In the genomic region with DNA sequence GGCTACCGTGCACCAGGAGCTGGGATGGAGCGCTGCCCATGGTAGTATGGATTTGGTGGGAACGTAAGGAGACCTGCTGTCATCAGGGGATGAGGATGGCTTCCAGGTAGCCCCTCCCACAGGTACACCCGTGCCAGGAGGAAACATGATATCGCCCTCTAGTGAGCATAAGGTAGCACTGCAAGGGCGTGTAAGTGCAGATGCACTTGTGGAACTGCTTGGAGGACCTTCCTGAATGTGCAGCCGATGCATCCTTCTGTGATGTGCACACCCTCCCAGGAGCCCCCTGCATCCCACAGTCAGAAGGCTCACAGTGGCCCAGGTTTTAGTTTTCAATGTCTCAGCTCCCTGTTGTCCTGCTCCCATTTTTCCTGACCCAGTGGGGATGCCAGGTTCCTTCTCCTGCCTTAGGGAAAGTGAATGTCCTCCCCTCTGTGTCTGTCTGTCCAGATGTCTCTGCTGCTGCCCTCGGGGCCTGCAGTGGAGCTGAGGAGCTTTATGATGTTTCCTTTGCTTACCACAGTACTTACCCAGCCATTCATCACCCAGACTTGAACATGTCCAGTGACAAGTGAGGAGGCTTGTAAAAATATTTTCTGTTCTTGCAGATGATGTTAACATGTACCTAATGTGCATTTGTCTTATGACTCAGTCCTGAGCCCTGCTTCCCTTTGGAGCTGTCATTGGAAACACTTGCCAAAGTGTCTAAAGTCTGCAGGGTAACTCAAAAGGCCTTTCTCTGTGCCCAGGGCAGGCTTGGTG, we compare ENCODE assay signal across 8 cellular contexts. TPM values are rescaled to one million over a fixed set of nuclear protein-coding genes. Genes with fewer than 3 reads are reported as not detected.
A peak's percentile ranks its signal among the peaks of the same experiment; 100 is the strongest.
DNase-seq lines count a peak whose midpoint lies in the region; ATAC-seq and TF ChIP-seq lines count a peak whose summit lies in the region.

No MANE protein-coding gene starts in this region.

- H3K27me3 Mint-ChIP-seq in WTC11 (ENCODE audit: low read depth) = no peaks in the 10 kb centered on the region
- peaks cover 10% of the 10 kb centered on the region for H3K27me3 Mint-ChIP-seq in endothelial cell (ENCODE audit: unreplicated experiment)
- H3K27me3 Mint-ChIP-seq in naive thymus-derived CD4-positive, alpha-beta T cell = peaks cover 0 to 20% (median 10%) of the 10 kb centered on the region in 5 donors

- H3K36me3 Mint-ChIP-seq in WTC11 (peaks cover 32% of the 10 kb centered on the region), endothelial cell (ENCODE audit: low read depth, unreplicated experiment) (peaks cover 8% of the 10 kb centered on the region)
- no peaks in the 10 kb centered on the region for H3K36me3 Mint-ChIP-seq in naive thymus-derived CD4-positive, alpha-beta T cell

- peak; percentile 72 for TF ChIP-seq EP300 in transverse colon (IDR thresholded peaks at IDR 0.05; ENCODE audit: low read depth)

- H3K4me3 ChIP-seq in AG04449 (ENCODE audit: low read depth, low read length) = no peak overlapping the region
- H3K4me3 ChIP-seq in naive thymus-derived CD4-positive, alpha-beta T cell (ENCODE audit: low read length) = no peak overlapping the region
- H3K4me3 ChIP-seq in transverse colon = no peak overlapping the region

- no peaks in the 10 kb centered on the region for H3K4me1 ChIP-seq in naive thymus-derived CD4-positive, alpha-beta T cell (ENCODE audit: control insufficient read depth in 2 of 2, insufficient read depth in 2 of 2, low read length in 2 of 2)
- H3K4me1 ChIP-seq in transverse colon = peaks cover 14 to 25% (median 18%) of the 10 kb centered on the region in 4 donors

- no peaks in the 10 kb centered on the region for H3K27me3 ChIP-seq in naive thymus-derived CD4-positive, alpha-beta T cell (ENCODE audit: control insufficient read depth in 2 of 2, insufficient read depth in 2 of 2, low read length in 2 of 2)
- no peaks in the 10 kb centered on the region for H3K27me3 ChIP-seq in transverse colon

- no peak for TF ChIP-seq POLR2A in transverse colon (IDR thresholded peaks at IDR 0.05)

- intact Hi-C loops in naive thymus-derived CD4-positive, alpha-beta T cell (cut with micrococcal nuclease) = loop anchor here (1.0 kb wide), 1 partner anchor 160 kb away; no protein-coding TSS in a partner anchor
- intact Hi-C loops in transverse colon (cut with DNase I; ENCODE audit: low total_unique reads) = loop anchor here (2.0 kb wide), 1 partner anchor 180 kb away; no protein-coding TSS in a partner anchor

- H3K36me3 ChIP-seq in naive thymus-derived CD4-positive, alpha-beta T cell (ENCODE audit: control insufficient read depth in 2 of 3, insufficient read depth in 3 of 3, low read length in 3 of 3) = no peaks in the 10 kb centered on the region
- no peaks in the 10 kb centered on the region for H3K36me3 ChIP-seq in transverse colon

- DNase-seq in AG04449 (ENCODE audit: low read depth, low spot score) (peak; percentile 83), NCI-H187 treated with DMSO at 0.1 percent for 48 hours (lab: John Stamatoyannopoulos, UW) (peak; percentile 47), WTC11 (ENCODE audit: low spot score) (peak; percentile 83), endothelial cell (ENCODE audit: low spot score) (peak; percentile 45), transverse colon (peak; percentile 55)
- peak in 5 of 9 donors; percentile 9 to 29 (median 21) for DNase-seq in naive thymus-derived CD4-positive, alpha-beta T cell

- H3K4me3 Mint-ChIP-seq in WTC11 (no peak overlapping the region), endothelial cell (ENCODE audit: unreplicated experiment) (no peak overlapping the region)
- H3K4me3 Mint-ChIP-seq in naive thymus-derived CD4-positive, alpha-beta T cell = no peak overlapping the region

- TF ChIP-seq CTCF in AG04449 (IDR thresholded peaks at IDR 0.05; ENCODE audit: insufficient read depth, low read length, missing control alignments) = peak; percentile 85
- TF ChIP-seq CTCF in WTC11 (IDR thresholded peaks at IDR 0.05) = peak; percentile 98
- peak; percentile 92 for TF ChIP-seq CTCF in endothelial cell (IDR thresholded peaks at IDR 0.05; ENCODE audit: unreplicated experiment)
- TF ChIP-seq CTCF in transverse colon (IDR thresholded peaks at IDR 0.05) = peak; percentile 80 to 89 (median 84)

- CTCF ChIA-PET in AG04449 (lab: Yijun Ruan, JAX) = interaction anchor here (0.7 to 10.8 kb wide), 42 partner anchors 11 to 206 kb away, joined by 3 to 135 read pairs (median 4); no protein-coding TSS in a partner anchor
- CTCF ChIA-PET in WTC11 (lab: Charles Lee) = interaction anchor here (0.5 to 1.6 kb wide), 5 partner anchors 17 to 279 kb away, joined by 3 to 7 read pairs (median 4); no protein-coding TSS in a partner anchor
- CTCF ChIA-PET in naive thymus-derived CD4-positive, alpha-beta T cell (lab: Charles Lee) = no interaction called here

- no peaks in the 10 kb centered on the region for H3K9me3 ChIP-seq in naive thymus-derived CD4-positive, alpha-beta T cell (ENCODE audit: control insufficient read depth in 2 of 3, low read length in 3 of 3)
- no peaks in the 10 kb centered on the region for H3K9me3 ChIP-seq in transverse colon

- POLR2A ChIA-PET in AG04449 (lab: Yijun Ruan, JAX) = interaction anchor here (0.5 to 2.7 kb wide), 5 partner anchors 13 to 737 kb away, joined by 3 to 28 read pairs (median 5); no protein-coding TSS in a partner anchor
- POLR2A ChIA-PET in WTC11 (lab: Charles Lee) = no interaction called here
- POLR2A ChIA-PET in naive thymus-derived CD4-positive, alpha-beta T cell (lab: Charles Lee) = no interaction called here

- H3K9me3 Mint-ChIP-seq in WTC11 (no peaks in the 10 kb centered on the region), endothelial cell (ENCODE audit: unreplicated experiment) (no peaks in the 10 kb centered on the region)
- no peaks in the 10 kb centered on the region for H3K9me3 Mint-ChIP-seq in naive thymus-derived CD4-positive, alpha-beta T cell

- peak; percentile 88 for ATAC-seq in GM18498 (IDR thresholded peaks at IDR 0.05; ENCODE audit: unreplicated experiment)
- ATAC-seq in HG02870 (IDR thresholded peaks at IDR 0.05; ENCODE audit: unreplicated experiment) = peak; percentile 85
- ATAC-seq in WTC11 = peak; percentile 96
- ATAC-seq in naive thymus-derived CD4-positive, alpha-beta T cell = peak; percentile 77

- H3K4me1 Mint-ChIP-seq in WTC11 (no peaks in the 10 kb centered on the region; the same call in 1 of the 2 replicates), endothelial cell (ENCODE audit: unreplicated experiment) (peaks cover 2% of the 10 kb centered on the region)
- H3K4me1 Mint-ChIP-seq in naive thymus-derived CD4-positive, alpha-beta T cell = peaks cover 0 to 6% (median 0%) of the 10 kb centered on the region in 7 donors

- in situ Hi-C loops in transverse colon (cut with MboI; ENCODE audit: low pct_ligation_motif_present in 1 of 4, low pct_unique_long_range_greater_than_20kb in 1 of 4, low sequenced_read_pairs in 3 of 4) = loop anchor here in 1 of 4 donors (25.0 kb wide), 1 partner anchor 149 kb away; no protein-coding TSS in a partner anchor

- WGBS in transverse colon (ENCODE audit: low coverage in 1 of 2), 2 donors = 20 to 34% methylated on average over 4 to 8 of the region's 8 CpGs

- H3K27ac Mint-ChIP-seq in WTC11 = no peak overlapping the region
- H3K27ac Mint-ChIP-seq in endothelial cell (ENCODE audit: unreplicated experiment) = no peak overlapping the region
- H3K27ac Mint-ChIP-seq in naive thymus-derived CD4-positive, alpha-beta T cell = peak overlapping the region in 1 of 9 donors; percentile 23

- no peak overlapping the region for H3K27ac ChIP-seq in naive thymus-derived CD4-positive, alpha-beta T cell (ENCODE audit: low read depth, low read length)
- peak overlapping the region; percentile 8 to 86 (median 78) for H3K27ac ChIP-seq in transverse colon

TF ChIP-seq in WTC11, 78 proteins besides CTCF, POLR2A, EP300 and RAD21 (continues in another document):
- TF ChIP-seq ELF4 (CRISPR knock-in tag; IDR thresholded peaks at IDR 0.05; ENCODE audit: low read depth) = no peak
- no peak for TF ChIP-seq TCF7 (CRISPR knock-in tag; IDR thresholded peaks at IDR 0.05; ENCODE audit: low read depth)
- TF ChIP-seq, protein P1, sequence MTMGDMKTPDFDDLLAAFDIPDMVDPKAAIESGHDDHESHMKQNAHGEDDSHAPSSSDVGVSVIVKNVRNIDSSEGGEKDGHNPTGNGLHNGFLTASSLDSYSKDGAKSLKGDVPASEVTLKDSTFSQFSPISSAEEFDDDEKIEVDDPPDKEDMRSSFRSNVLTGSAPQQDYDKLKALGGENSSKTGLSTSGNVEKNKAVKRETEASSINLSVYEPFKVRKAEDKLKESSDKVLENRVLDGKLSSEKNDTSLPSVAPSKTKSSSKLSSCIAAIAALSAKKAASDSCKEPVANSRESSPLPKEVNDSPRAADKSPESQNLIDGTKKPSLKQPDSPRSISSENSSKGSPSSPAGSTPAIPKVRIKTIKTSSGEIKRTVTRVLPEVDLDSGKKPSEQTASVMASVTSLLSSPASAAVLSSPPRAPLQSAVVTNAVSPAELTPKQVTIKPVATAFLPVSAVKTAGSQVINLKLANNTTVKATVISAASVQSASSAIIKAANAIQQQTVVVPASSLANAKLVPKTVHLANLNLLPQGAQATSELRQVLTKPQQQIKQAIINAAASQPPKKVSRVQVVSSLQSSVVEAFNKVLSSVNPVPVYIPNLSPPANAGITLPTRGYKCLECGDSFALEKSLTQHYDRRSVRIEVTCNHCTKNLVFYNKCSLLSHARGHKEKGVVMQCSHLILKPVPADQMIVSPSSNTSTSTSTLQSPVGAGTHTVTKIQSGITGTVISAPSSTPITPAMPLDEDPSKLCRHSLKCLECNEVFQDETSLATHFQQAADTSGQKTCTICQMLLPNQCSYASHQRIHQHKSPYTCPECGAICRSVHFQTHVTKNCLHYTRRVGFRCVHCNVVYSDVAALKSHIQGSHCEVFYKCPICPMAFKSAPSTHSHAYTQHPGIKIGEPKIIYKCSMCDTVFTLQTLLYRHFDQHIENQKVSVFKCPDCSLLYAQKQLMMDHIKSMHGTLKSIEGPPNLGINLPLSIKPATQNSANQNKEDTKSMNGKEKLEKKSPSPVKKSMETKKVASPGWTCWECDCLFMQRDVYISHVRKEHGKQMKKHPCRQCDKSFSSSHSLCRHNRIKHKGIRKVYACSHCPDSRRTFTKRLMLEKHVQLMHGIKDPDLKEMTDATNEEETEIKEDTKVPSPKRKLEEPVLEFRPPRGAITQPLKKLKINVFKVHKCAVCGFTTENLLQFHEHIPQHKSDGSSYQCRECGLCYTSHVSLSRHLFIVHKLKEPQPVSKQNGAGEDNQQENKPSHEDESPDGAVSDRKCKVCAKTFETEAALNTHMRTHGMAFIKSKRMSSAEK (CRISPR knock-in tag; IDR thresholded peaks at IDR 0.05; ENCODE audit: borderline replicate concordance) = no peak

RNA-seq across cellular contexts. Expression of a gene that starts 49.2 kb away (rescaled TPM):
- 0.14 to 0.24 TPM (median 0.14 TPM) in 3 replicates for total RNA-seq in WTC11 (2021)
- total RNA-seq in endothelial cell (ENCODE audit: unreplicated experiment) = not detected
- not detected for total RNA-seq in naive thymus-derived CD4-positive, alpha-beta T cell
- not detected for polyA plus RNA-seq in naive thymus-derived CD4-positive, alpha-beta T cell
- not detected for total RNA-seq in transverse colon

Comparison
In these comparisons a context has a peak if more than half of its experiments do, and no peak if none do; other contexts are left out.
1. DNase-seq: peak in every context shown above with its lines; median percentile 83 in AG04449; 83 in WTC11; 55 in transverse colon; 47 in NCI-H187 treated with DMSO at 0.1 percent for 48 hours; 45 in endothelial cell; 21 in naive thymus-derived CD4-positive, alpha-beta T cell.